Comparison of ENCODE assay signal across 8 cellular contexts in genomic region chr12:41264281-41264680, GRCh38.
DNase-seq lines count a peak whose midpoint lies in the region; ATAC-seq, FAIRE-seq and TF ChIP-seq lines count a peak whose summit lies in the region.

No MANE protein-coding gene starts in this region.

- H2BK120ac ChIP-seq in neuronal stem cell (ENCODE audit: low read depth, low read length): no peak overlapping the region

- no peaks in the 10 kb centered on the region for H3K9me3 ChIP-seq in gastroesophageal sphincter
- no peaks in the 10 kb centered on the region for H3K9me3 ChIP-seq in neuronal stem cell (replicated peaks in 1 of 2; ENCODE audit: control insufficient read depth in 2 of 2, insufficient read depth in 1 of 2, low read depth in 1 of 2, low read length in 2 of 2)

- no peak for TF ChIP-seq POLR2A in gastroesophageal sphincter (IDR thresholded peaks at IDR 0.05)
- TF ChIP-seq POLR2A in GM12891 (IDR thresholded peaks at IDR 0.05; ENCODE audit: low read depth, low read length): no peak

- H3K18ac ChIP-seq in neuronal stem cell (ENCODE audit: low read length): no peak overlapping the region

- H3K27ac ChIP-seq in gastroesophageal sphincter (no peak overlapping the region), neuronal stem cell (replicated peaks; ENCODE audit: low read length) (no peak overlapping the region)

- H3K27me3 ChIP-seq in gastroesophageal sphincter (no peaks in the 10 kb centered on the region), neuronal stem cell (ENCODE audit: control insufficient read depth in 3 of 3, insufficient read depth in 3 of 3, low read depth in 1 of 3, low read length in 3 of 3) (no peaks in the 10 kb centered on the region)

- no peak overlapping the region for H3K14ac ChIP-seq in neuronal stem cell (ENCODE audit: low read length)

- no peak overlapping the region for H2BK12ac ChIP-seq in neuronal stem cell (ENCODE audit: low read length)

- H3K79me1 ChIP-seq in neuronal stem cell (ENCODE audit: low read depth, low read length): no peaks in the 10 kb centered on the region

- no peak overlapping the region for H2AK5ac ChIP-seq in neuronal stem cell (ENCODE audit: low read depth, low read length)

- H3K4me2 ChIP-seq in neuronal stem cell (ENCODE audit: insufficient read depth, low read length, poor library complexity, severe bottlenecking): no peak overlapping the region

- no peak overlapping the region for H3K9ac ChIP-seq in neuronal stem cell (ENCODE audit: low read depth, low read length, poor library complexity)

- H2BK15ac ChIP-seq in neuronal stem cell (ENCODE audit: low read length): no peak overlapping the region

- H3K23ac ChIP-seq in neuronal stem cell (ENCODE audit: low read depth, low read length, poor library complexity): no peak overlapping the region

- no peak overlapping the region for H2AFZ ChIP-seq in neuronal stem cell (ENCODE audit: low read length)

- no peaks in the 10 kb centered on the region for H3K36me3 ChIP-seq in gastroesophageal sphincter
- H3K36me3 ChIP-seq in neuronal stem cell (replicated peaks in 1 of 2; ENCODE audit: control insufficient read depth in 2 of 2, insufficient read depth in 2 of 2, low read length in 2 of 2): no peaks in the 10 kb centered on the region

- H2BK5ac ChIP-seq in neuronal stem cell (ENCODE audit: low read length): no peak overlapping the region

- H4K8ac ChIP-seq in neuronal stem cell (ENCODE audit: low read depth, low read length): no peak overlapping the region

- H3K4me3 ChIP-seq in gastroesophageal sphincter (no peak overlapping the region), neuronal stem cell (ENCODE audit: low read length in 2 of 2) (no peak overlapping the region)

- DNase-seq in AG09319 (ENCODE audit: extremely low read depth, low read depth): no peak
- peak; percentile 17 for DNase-seq in H4 (ENCODE audit: low spot score)
- DNase-seq in OCI-M1 (lab: John Stamatoyannopoulos, UW): peak; percentile 50
- no peak for DNase-seq in neuronal stem cell (ENCODE audit: low spot score)
- no peak for DNase-seq in GM12891 (ENCODE audit: insufficient read length, low spot score)
- no peak for DNase-seq in midbrain (lab: John Stamatoyannopoulos, UW)

- FAIRE-seq in GM12891 (lab: Jason Lieb, UNC): no peak

- ATAC-seq in gastroesophageal sphincter: no peak
- ATAC-seq in HG02763 (IDR thresholded peaks at IDR 0.05; ENCODE audit: unreplicated experiment): no peak

- H3K4me1 ChIP-seq in gastroesophageal sphincter (peaks cover 0 to 15% (median 0%) of the 10 kb centered on the region in 3 donors), neuronal stem cell (ENCODE audit: control insufficient read depth in 2 of 2, insufficient read depth in 1 of 2, low read depth in 1 of 2, low read length in 2 of 2) (no peaks in the 10 kb centered on the region)

- no peak overlapping the region for H4K91ac ChIP-seq in neuronal stem cell (ENCODE audit: low read depth, low read length, poor library complexity)

- no peak overlapping the region for H3K4ac ChIP-seq in neuronal stem cell (ENCODE audit: low read length)

- TF ChIP-seq CTCF in AG09319 (IDR thresholded peaks at IDR 0.05; ENCODE audit: low read depth, low read length): peak; percentile 35
- TF ChIP-seq CTCF in gastroesophageal sphincter (IDR thresholded peaks at IDR 0.05): peak; percentile 29 to 54 (median 44)

- no peak for TF ChIP-seq EP300 in gastroesophageal sphincter (IDR thresholded peaks at IDR 0.05)

TF ChIP-seq in GM12891, 5 proteins besides CTCF, POLR2A, EP300 and RAD21:
- no peak for TF ChIP-seq POU2F2 (IDR thresholded peaks at IDR 0.05; ENCODE audit: low read depth, low read length)
- TF ChIP-seq POLR2AphosphoS5 (IDR thresholded peaks at IDR 0.05; ENCODE audit: low read depth, low read length): no peak
- no peak for TF ChIP-seq TAF1 (IDR thresholded peaks at IDR 0.05; ENCODE audit: low read depth, low read length)
- TF ChIP-seq SPI1 (IDR thresholded peaks at IDR 0.05; ENCODE audit: low read depth, low read length): no peak
- TF ChIP-seq PAX5 (IDR thresholded peaks at IDR 0.05; ENCODE audit: insufficient read depth, low read length, severe bottlenecking): no peak
TF ChIP-seq in GM12891: peak in this region for 0.

Comparison
In these comparisons a context has a peak if more than half of its experiments do, and no peak if none do; other contexts are left out.
1. DNase-seq: peak in H4 (single experiment) and OCI-M1 (single experiment); none in AG09319 (single experiment), neuronal stem cell (single experiment), GM12891 (single experiment) and midbrain (single experiment).